ENCODE assay signal across 5 cellular contexts in genomic region chr17:28266546-28266918, GRCh38. TPM values are rescaled to one million over a fixed set of nuclear protein-coding genes. Genes with fewer than 3 reads are reported as not detected.
DNase-seq lines count a peak whose midpoint lies in the region; ATAC-seq, FAIRE-seq and TF ChIP-seq lines count a peak whose summit lies in the region.
"Not testable (repeated sequence)": the region's sequence is repeated elsewhere in the genome, so short reads cannot be mapped to it uniquely, and the experiment has no call there.

No MANE protein-coding gene starts in this region.

- H2BK20ac ChIP-seq in IMR-90 (ENCODE audit: low read depth, low read length): not testable (repeated sequence)

- H3K4me3 Mint-ChIP-seq in stimulated activated naive B cell treated with anti-CD40 and anti-IgM and Interleukin-4, amounts not matched to agents 10 μg/mL and 1 μg/mL and 100 μg/mL, for 72 hours: not testable (repeated sequence)

- peaks cover 4 to 16% of the 10 kb centered on the region in 2 donors for H3K9me3 Mint-ChIP-seq in stimulated activated naive B cell treated with anti-CD40 and anti-IgM and Interleukin-4, amounts not matched to agents 10 μg/mL and 1 μg/mL and 100 μg/mL, for 72 hours

- H2AK9ac ChIP-seq in IMR-90 (replicated peaks; ENCODE audit: low read depth, low read length, poor library complexity): not testable (repeated sequence)

- H3K4me1 ChIP-seq in A549 (peaks cover 20% of the 10 kb centered on the region), K562 (replicated peaks in 1 of 2; ENCODE audit: control insufficient read depth in 2 of 2, insufficient read depth in 2 of 2, low read length in 2 of 2) (peaks cover 9 to 11% of the 10 kb centered on the region in 2 experiments; a peak in 4 of 5 replicates)
- not testable (repeated sequence) for H3K4me1 ChIP-seq in IMR-90 (ENCODE audit: control insufficient read depth, insufficient read depth, low read length)

- not testable (repeated sequence) for TF ChIP-seq EP300 in A549 (IDR thresholded peaks at IDR 0.05); K562 (IDR thresholded peaks at IDR 0.05; ENCODE audit: low read length)

- BruUV-seq in IMR-90 (replicated peaks; lab: Mats Ljungman, UMichigan); K562 (replicated peaks; lab: Mats Ljungman, UMichigan): not testable (repeated sequence)

- not testable (repeated sequence) for H3K23ac ChIP-seq in IMR-90 (ENCODE audit: low read depth, low read length)

- H3K27ac Mint-ChIP-seq in stimulated activated naive B cell treated with anti-CD40 and anti-IgM and Interleukin-4, amounts not matched to agents 10 μg/mL and 1 μg/mL and 100 μg/mL, for 72 hours: peak overlapping the region; percentile 56

- peak overlapping the region in 1 of 2 experiments; percentile 83; a peak in 3 of 6 replicates for H3K27ac ChIP-seq in A549
- H3K27ac ChIP-seq in IMR-90 (ENCODE audit: insufficient read depth, low read length): not testable (repeated sequence)
- peak overlapping the region; percentile 26; the same call in 1 of the 3 replicates for H3K27ac ChIP-seq in K562 (ENCODE audit: extremely low read depth, low read depth, low read length)

- H3K27me3 ChIP-seq in IMR-90 (ENCODE audit: control insufficient read depth, insufficient read depth, low read length): peaks cover 13% of the 10 kb centered on the region
- not testable (repeated sequence) for H3K27me3 ChIP-seq in K562 (ENCODE audit: control insufficient read depth in 2 of 2, insufficient read depth in 2 of 2, low read length in 2 of 2)

- TF ChIP-seq RAD21 in A549 (conservative IDR thresholded peaks at IDR 0.05 in 1 of 2, IDR thresholded peaks at IDR 0.05 in 1 of 2); IMR-90 (IDR thresholded peaks at IDR 0.05; ENCODE audit: low read length); K562 (CRISPR knock-in tag; conservative IDR thresholded peaks at IDR 0.05 in 1 of 2, IDR thresholded peaks at IDR 0.05 in 1 of 2): not testable (repeated sequence)

- 52% methylated on average over 5 of the region's 5 CpGs for WGBS in A549 (ENCODE audit: missing lambda C conversion rate)
- 33% methylated on average over 5 of the region's 5 CpGs; no CpG with 5 or more reads in 1 of the 2 experiments for WGBS in IMR-90 (ENCODE audit: extremely low coverage in 2 of 2, insufficient read length in 1 of 2), 2 experiments
- 43% methylated on average over 5 of the region's 5 CpGs for WGBS in K562 (ENCODE audit: insufficient coverage, low coverage, missing lambda C conversion rate)

- not testable (repeated sequence) for H2AFZ ChIP-seq in IMR-90 (replicated peaks; ENCODE audit: low read length, poor library complexity); K562 (ENCODE audit: low read depth, low read length)

- H3K18ac ChIP-seq in IMR-90 (ENCODE audit: low read depth, low read length): not testable (repeated sequence)

- not testable (repeated sequence) for H2BK120ac ChIP-seq in IMR-90 (ENCODE audit: low read depth, low read length)

- not testable (repeated sequence) for H3K79me2 ChIP-seq in K562 (ENCODE audit: control insufficient read depth, insufficient read depth, low read length)

- not testable (repeated sequence) for H3K9me1 ChIP-seq in IMR-90 (ENCODE audit: insufficient read depth, low read length); K562 (ENCODE audit: control insufficient read depth, insufficient read depth, low read length)

- not testable (repeated sequence) for H3K4ac ChIP-seq in IMR-90 (ENCODE audit: low read depth, low read length)

- not testable (repeated sequence) for ATAC-seq in A549; IMR-90 (ENCODE audit: low read depth); K562; stimulated activated naive B cell treated with anti-CD40 and anti-IgM and Interleukin-4, amounts not matched to agents 10 μg/mL and 1 μg/mL and 100 μg/mL, for 72 hours (replicated peaks)

- FAIRE-seq in A549 (lab: Jason Lieb, UNC); K562 (lab: Jason Lieb, UNC): not testable (repeated sequence)

- not testable (repeated sequence) for H3K79me1 ChIP-seq in IMR-90 (ENCODE audit: low read depth in 1 of 2, low read length in 2 of 2)

- not testable (repeated sequence) for H3K56ac ChIP-seq in IMR-90 (ENCODE audit: extremely low read depth, insufficient read depth, low read length)

- H3K4me3 ChIP-seq in A549; IMR-90 (ENCODE audit: insufficient read depth, low read depth, low read length); K562: not testable (repeated sequence)

- H3K9ac ChIP-seq in IMR-90 (ENCODE audit: low read depth, low read length); K562 (ENCODE audit: insufficient read depth in 1 of 2, low read depth in 2 of 2, low read length in 2 of 2): not testable (repeated sequence)

- H2BK15ac ChIP-seq in IMR-90 (ENCODE audit: low read depth, low read length): not testable (repeated sequence)

- CTCF ChIA-PET in A549 (lab: Yijun Ruan, JAX): interaction anchor here (0.9 to 11.3 kb wide), 3 partner anchors 12 to 31 kb away, joined by 3 to 93 read pairs (median 3); no protein-coding TSS in a partner anchor
- CTCF ChIA-PET in IMR-90 (lab: Yijun Ruan, JAX): interaction anchor here (1.7 kb wide), 1 partner anchor 15 kb away, joined by 3 read pairs; no protein-coding TSS in a partner anchor
- CTCF ChIA-PET in K562 (lab: Yijun Ruan, JAX; ENCODE audit: low intra/inter-chr PET ratio): interaction anchor here (0.5 kb wide), 1 partner anchor 349 kb away, joined by 3 read pairs; no protein-coding TSS in a partner anchor

- not testable (repeated sequence) for H3K36me3 Mint-ChIP-seq in stimulated activated naive B cell treated with anti-CD40 and anti-IgM and Interleukin-4, amounts not matched to agents 10 μg/mL and 1 μg/mL and 100 μg/mL, for 72 hours

- intact Hi-C loops in IMR-90 (cut with micrococcal nuclease); K562 (cut with micrococcal nuclease); cardiac septum (cut with DNase I): not testable (repeated sequence)

- H4K5ac ChIP-seq in IMR-90 (ENCODE audit: low read depth, low read length): not testable (repeated sequence)

- H4K20me1 ChIP-seq in IMR-90 (ENCODE audit: insufficient read depth, low read length); K562 (replicated peaks; ENCODE audit: control insufficient read depth, insufficient read depth, low read length): not testable (repeated sequence)

- not testable (repeated sequence) for H2AK5ac ChIP-seq in IMR-90 (ENCODE audit: low read depth, low read length)

- in situ Hi-C loops in IMR-90 (cut with MboI; ENCODE audit: low sequenced_read_pairs); K562 (cut with MboI): not testable (repeated sequence)

- not testable (repeated sequence) for DNase-seq in A549 (ENCODE audit: low read depth in 1 of 2, low spot score in 1 of 2); IMR-90; K562 (ENCODE audit: extremely low read depth in 1 of 4, low spot score in 3 of 4); stimulated activated naive B cell treated with anti-CD40 and anti-IgM and Interleukin-4, amounts not matched to agents 10 μg/mL and 1 μg/mL and 100 μg/mL, for 72 hours
- peak; percentile 6 for DNase-seq in cardiac septum (ENCODE audit: low spot score)

- POLR2A ChIA-PET in A549 (lab: Yijun Ruan, JAX); IMR-90 (lab: Charles Lee; ENCODE audit: unreplicated experiment): not testable (repeated sequence)
- POLR2A ChIA-PET in K562 (lab: Yijun Ruan, JAX): interaction anchor here (0.6 kb wide), 1 partner anchor 71 kb away, joined by 3 read pairs; no protein-coding TSS in a partner anchor

- H3K27me3 Mint-ChIP-seq in stimulated activated naive B cell treated with anti-CD40 and anti-IgM and Interleukin-4, amounts not matched to agents 10 μg/mL and 1 μg/mL and 100 μg/mL, for 72 hours: peaks cover 19 to 34% of the 10 kb centered on the region in 2 donors

- not testable (repeated sequence) for H3K4me1 Mint-ChIP-seq in stimulated activated naive B cell treated with anti-CD40 and anti-IgM and Interleukin-4, amounts not matched to agents 10 μg/mL and 1 μg/mL and 100 μg/mL, for 72 hours

- H3K14ac ChIP-seq in IMR-90 (replicated peaks; ENCODE audit: low read depth, low read length): not testable (repeated sequence)

- TF ChIP-seq POLR2A in A549 (IDR thresholded peaks at IDR 0.05; ENCODE audit: low read length); IMR-90 (IDR thresholded peaks at IDR 0.05; ENCODE audit: low read depth, low read length); K562 (conservative IDR thresholded peaks at IDR 0.05): not testable (repeated sequence)

- H3K4me2 ChIP-seq in A549; IMR-90 (ENCODE audit: low read depth, low read length); K562 (ENCODE audit: insufficient read depth, low read length): not testable (repeated sequence)

- not testable (repeated sequence) for H2BK5ac ChIP-seq in IMR-90 (ENCODE audit: low read depth, low read length, poor library complexity, severe bottlenecking)

- H4K8ac ChIP-seq in IMR-90 (ENCODE audit: low read depth in 2 of 2, low read length in 2 of 2): not testable (repeated sequence)

- not testable (repeated sequence) for H3K9me3 ChIP-seq in A549
- H3K9me3 ChIP-seq in IMR-90 (ENCODE audit: control insufficient read depth, insufficient read depth, low read length) (peaks cover 14% of the 10 kb centered on the region), K562 (replicated peaks; ENCODE audit: control insufficient read depth, insufficient read depth, low read depth, low read length) (peaks cover 24% of the 10 kb centered on the region)

- not testable (repeated sequence) for H4K91ac ChIP-seq in IMR-90 (ENCODE audit: insufficient read depth, low read depth, low read length)

- TF ChIP-seq CTCF in A549 (IDR thresholded peaks at IDR 0.05); IMR-90 (conservative IDR thresholded peaks at IDR 0.05; ENCODE audit: low read depth, low read length); K562 (IDR thresholded peaks at IDR 0.05 in 2 of 3, conservative IDR thresholded peaks at IDR 0.05 in 1 of 3; ENCODE audit: insufficient read depth in 2 of 3, low read depth in 1 of 3, low read length in 3 of 3): not testable (repeated sequence)

- not testable (repeated sequence) for H3K36me3 ChIP-seq in IMR-90 (ENCODE audit: control insufficient read depth, insufficient read depth, low read length); K562 (ENCODE audit: control insufficient read depth, insufficient read depth, low read length)

- dilution Hi-C loops in IMR-90 (cut with HindIII; ENCODE audit: low sequenced_read_pairs, unreplicated experiment): not testable (repeated sequence)

RNA-seq across cellular contexts. Expression of gene TMEM97, which starts 52.5 kb away (rescaled TPM):
- 90.9 and 98.7 TPM in 2 replicates for polyA plus RNA-seq in A549 (2011; rRNA removed)
- polyA plus RNA-seq in A549 (2012; cell fraction: cytosol; rRNA removed): 39.8 and 43.6 TPM in 2 replicates
- 18.3 and 28.7 TPM in 2 replicates for polyA plus RNA-seq in A549 (2012; cell fraction: nucleus; rRNA removed)
- polyA plus RNA-seq in A549 (2017; fragmentation: RNase III; extraction: RNeasy Plus Mini Kit Qiagen cat#74134 plus additional on column Dnase treatment): 65.0 to 75.6 TPM (median 70.2 TPM) in 3 replicates
- polyA minus RNA-seq in A549 (2011; rRNA and poly(A)+ RNA removed): 58.8 and 66.0 TPM in 2 replicates
- total RNA-seq in IMR-90 (2012; rRNA removed): 21.3 and 23.1 TPM in 2 replicates
- 10.4 and 12.3 TPM in 2 replicates for polyA plus RNA-seq in IMR-90 (2012; rRNA removed)
- polyA plus RNA-seq in IMR-90 (2012; cell fraction: cytosol; rRNA removed): 5.1 and 8.9 TPM in 2 replicates
- 1.6 and 2.6 TPM in 2 replicates for polyA plus RNA-seq in IMR-90 (2012; cell fraction: nucleus; rRNA removed; ENCODE audit: low replicate concordance)
- total RNA-seq in K562 (2011; cell fraction: chromatin; rRNA removed; ENCODE audit: low replicate concordance): 75.7 and 97.1 TPM in 2 replicates
- 85.3 and 101 TPM in 2 replicates for total RNA-seq in K562 (2011; cell fraction: nucleolus; rRNA removed)
- 131 and 163 TPM in 2 replicates for total RNA-seq in K562 (2011; cell fraction: nucleoplasm; rRNA removed)
- total RNA-seq in K562 (2014; rRNA removed): 59.6 and 71.8 TPM in 2 replicates
- total RNA-seq in K562 (2014; rRNA removed; fragmentation: Illumina TruSeq; extraction: Trizol): 83.1 and 87.7 TPM in 2 replicates
- total RNA-seq in K562 (2015; rRNA removed; fragmentation: Illumina TruSeq; extraction: Trizol): 72.0 and 74.0 TPM in 2 replicates
- total RNA-seq in K562 (2021): 65.3 and 67.5 TPM in 2 replicates
- 88.3 and 117 TPM in 2 replicates for polyA plus RNA-seq in K562 (2011; rRNA removed)
- 45.5 and 66.1 TPM in 2 replicates for polyA plus RNA-seq in K562 (2011; cell fraction: cytosol; rRNA removed)
- 24.8 and 32.2 TPM in 2 replicates for polyA plus RNA-seq in K562 (2011; cell fraction: nucleus; rRNA removed)
- 40.4 and 49.6 TPM in 2 replicates for polyA plus RNA-seq in K562 (2012)
- 89.6 and 121 TPM in 2 replicates for polyA plus RNA-seq in K562 (2014; fragmentation: Illumina TruSeq; extraction: Trizol)
- polyA plus RNA-seq in K562 (2014; fragmentation: Nextera tagmentation; extraction: Ambion mirVana): 10 to 100 TPM; 76.0 to 95.3 TPM
- 34.6 and 44.9 TPM in 2 replicates for polyA plus RNA-seq in K562 (2014; rRNA removed)
- polyA minus RNA-seq in K562 (2011; rRNA and poly(A)+ RNA removed): 66.9 and 80.3 TPM in 2 replicates
- polyA minus RNA-seq in K562 (2011; cell fraction: cytosol; rRNA and poly(A)+ RNA removed): 31.5 and 44.4 TPM in 2 replicates
- polyA minus RNA-seq in K562 (2011; cell fraction: nucleus; rRNA and poly(A)+ RNA removed): 12.5 and 15.9 TPM in 2 replicates
- 3.9 TPM for total RNA-seq in cardiac septum
